Comparison of ENCODE assay signal across 12 cellular contexts in the genomic region with DNA sequence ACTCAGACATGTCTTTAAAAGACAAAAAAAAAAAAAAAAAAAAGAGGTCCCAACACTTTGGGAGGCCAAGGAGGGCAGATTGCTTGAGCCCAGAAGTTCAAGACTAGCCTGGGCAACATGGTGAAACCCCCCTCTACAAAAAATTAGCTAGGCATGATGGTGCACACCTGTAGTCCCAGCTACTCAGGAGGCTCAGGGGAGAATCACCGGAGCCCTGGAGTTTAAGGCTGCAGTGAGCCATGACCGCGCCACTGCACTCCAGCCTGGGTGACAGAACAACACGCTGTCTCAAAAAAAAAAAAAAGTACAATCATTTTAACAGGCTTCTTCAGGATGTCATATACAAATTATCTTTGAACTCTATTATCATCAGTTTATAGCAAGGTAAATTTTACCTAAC. TPM values are rescaled to one million over a fixed set of nuclear protein-coding genes. Genes with fewer than 3 reads are reported as not detected.
DNase-seq lines count a peak whose midpoint lies in the region; ATAC-seq and TF ChIP-seq lines count a peak whose summit lies in the region.
"Had no signal": no experiment of that assay in that cellular context is flagged by ENCODE, and none has a peak within 500 bp of the region (broad histone marks: within the 10 kb centered on the region; RNA-seq: fewer than 3 reads in every experiment).

No MANE protein-coding gene starts in this region.

- intact Hi-C loops in PC-3 (cut with micrococcal nuclease): no loop called here
- intact Hi-C loops in psoas muscle (cut with DNase I): no loop called here

- H3K27ac ChIP-seq in PC-3 (ENCODE audit: low read length) (no peak overlapping the region), psoas muscle (no peak overlapping the region)
- H3K27ac ChIP-seq: colonic mucosa had no signal

- H3K9me3 Mint-ChIP-seq in effector memory CD8-positive, alpha-beta T cell: no peaks in the 10 kb centered on the region

- WGBS in psoas muscle, 3 donors: 92 to 93% (median 93%) methylated on average over 4 of the region's 4 CpGs

- no peaks in the 10 kb centered on the region for H3K9me2 ChIP-seq in PC-3 (replicated peaks; ENCODE audit: low read length)

- H3K79me2 ChIP-seq in PC-3 (ENCODE audit: low read length): peaks cover 16% of the 10 kb centered on the region; the same call in 1 of the 2 replicates

- H4K20me1 ChIP-seq in PC-3 (ENCODE audit: low read length): no peaks in the 10 kb centered on the region

- TF ChIP-seq CTCF in PC-3 (conservative IDR thresholded peaks at IDR 0.05; ENCODE audit: low read depth, low read length): no peak
- no peak for TF ChIP-seq CTCF in psoas muscle (IDR thresholded peaks at IDR 0.05)

- no peak overlapping the region for H3K4me3 Mint-ChIP-seq in effector memory CD8-positive, alpha-beta T cell

- H3K4me2 ChIP-seq in PC-3 (ENCODE audit: low read length): no peak overlapping the region

- H3K4me1 ChIP-seq in PC-3 (ENCODE audit: insufficient read depth, low read length) (no peaks in the 10 kb centered on the region), psoas muscle (peaks cover 13% of the 10 kb centered on the region)

- no peaks in the 10 kb centered on the region for H3K9me3 ChIP-seq in PC-3 (ENCODE audit: low read length)
- H3K9me3 ChIP-seq in psoas muscle: no peaks in the 10 kb centered on the region
- H3K9me3 ChIP-seq: colonic mucosa had no signal

- H3K27ac Mint-ChIP-seq in effector memory CD8-positive, alpha-beta T cell: no peak overlapping the region

- H3K27me3 ChIP-seq in PC-3 (ENCODE audit: low read length) (no peaks in the 10 kb centered on the region), psoas muscle (ENCODE audit: insufficient read depth in 3 of 3, low read length in 2 of 3) (no peaks in the 10 kb centered on the region)
- H3K27me3 ChIP-seq: colonic mucosa had no signal

- H3K4me1 Mint-ChIP-seq in effector memory CD8-positive, alpha-beta T cell (ENCODE audit: low read depth in 2 of 2): peaks cover 16 to 19% of the 10 kb centered on the region in 2 donors

- peaks cover 5% of the 10 kb centered on the region for H3K36me3 Mint-ChIP-seq in effector memory CD8-positive, alpha-beta T cell (ENCODE audit: insufficient read depth)

- no peak overlapping the region for H3K4me3 ChIP-seq in PC-3 (ENCODE audit: low read length)
- no peak overlapping the region for H3K4me3 ChIP-seq in psoas muscle
- H3K4me3 ChIP-seq: colonic mucosa had no signal

- no TSS peak for BruUV-seq in PC-3 (replicated peaks; lab: Mats Ljungman, UMichigan)

- CTCF ChIA-PET in PC-3 (lab: Charles Lee): no interaction called here

- no peaks in the 10 kb centered on the region for H3K27me3 Mint-ChIP-seq in effector memory CD8-positive, alpha-beta T cell

- no peak overlapping the region for H2AFZ ChIP-seq in PC-3 (ENCODE audit: low read length)

- H3F3A ChIP-seq in PC-3 (ENCODE audit: low read length, unreplicated experiment): no peaks in the 10 kb centered on the region

- POLR2A ChIA-PET in PC-3 (lab: Charles Lee; ENCODE audit: unreplicated experiment): no interaction called here

- H3K36me3 ChIP-seq in PC-3 (ENCODE audit: low read depth, low read length): 0 out of 2 replicates have a peak, but pooled peaks cover 10% of the 10 kb centered on the region
- no peaks in the 10 kb centered on the region for H3K36me3 ChIP-seq in psoas muscle (ENCODE audit: insufficient read depth in 1 of 2, low read depth in 1 of 2)
- H3K36me3 ChIP-seq: colonic mucosa had no signal

- no peak overlapping the region for H3K9ac ChIP-seq in PC-3 (ENCODE audit: low read length)

- ATAC-seq in GM18511 (IDR thresholded peaks at IDR 0.05; ENCODE audit: unreplicated experiment) (peak; percentile 86), GM21529 (IDR thresholded peaks at IDR 0.05; ENCODE audit: unreplicated experiment) (peak; percentile 65), HG03108 (IDR thresholded peaks at IDR 0.05; ENCODE audit: unreplicated experiment) (peak; percentile 64), PC-3 (no peak), psoas muscle (no peak)
- no peak for ATAC-seq in effector memory CD8-positive, alpha-beta T cell (replicated peaks)

- DNase-seq in left kidney (ENCODE audit: low read depth, low spot score) (peak; percentile 19), PC-3 (no peak), psoas muscle (no peak)
- DNase-seq in effector memory CD8-positive, alpha-beta T cell: no peak
- DNase-seq in stimulated activated CD8-positive, alpha-beta memory T cell treated with anti-CD3 and anti-CD28 coated beads, Interleukin-4, amount 100 ng/mL, for 48 hours: no peak
- DNase-seq: colonic mucosa; NCI-H524; SIG-M5; stimulated activated CD4-positive, alpha-beta T cell treated with anti-CD3 and anti-CD28 coated beads, Interleukin-4, amount 100 ng/mL, for 4 hours had no signal

RNA-seq across cellular contexts. Expression of gene C16orf87, which starts 22.0 kb away (rescaled TPM):
- total RNA-seq in PC-3 (2014; rRNA removed): 4.0 and 5.1 TPM in 2 replicates
- 10 to 100 TPM; 18.2 to 29.4 (median 24.4) TPM for total RNA-seq in psoas muscle
- 10 to 100 TPM in 1 of 3 donors, 1 to 10 TPM in 2; 5.8 to 23.4 (median 8.1) TPM for polyA plus RNA-seq in psoas muscle

Comparison
In these comparisons a context has a peak if more than half of its experiments do, and no peak if none do; other contexts are left out.
1. ATAC-seq: peak in GM18511 (single experiment), GM21529 (single experiment) and HG03108 (single experiment); none in PC-3 (single experiment), effector memory CD8-positive, alpha-beta T cell (single experiment) and psoas muscle (0 of 4).